Comparison of ENCODE assay signal across 24 cellular contexts in genomic region chr5:134456825-134457224, GRCh38.
"Had no signal": no experiment of that assay in that cellular context is flagged by ENCODE, and none has a peak within 500 bp of the region (broad histone marks: within the 10 kb centered on the region; RNA-seq: fewer than 3 reads in every experiment).

No MANE protein-coding gene starts in this region.

- DNase-seq: dermis blood vessel endothelial cell; dorsolateral prefrontal cortex; effector CD4-positive, alpha-beta T cell; effector memory CD4-positive, alpha-beta T cell; foreskin keratinocyte; glutamatergic neuron; head of caudate nucleus; heart right ventricle; hippocampal formation; left cardiac atrium; left lung; left ventricle myocardium superior; lower lobe of right lung; mesenchymal stem cell; mucosa of descending colon; naive B cell had no signal

- H3K27ac ChIP-seq: coronary artery, dorsolateral prefrontal cortex, esophagus muscularis mucosa, foreskin keratinocyte, gastroesophageal sphincter, heart right ventricle, left lung, lower lobe of right lung had no signal

- H3K27me3 ChIP-seq: dorsolateral prefrontal cortex, esophagus muscularis mucosa, foreskin keratinocyte, gastroesophageal sphincter, heart right ventricle, left lung had no signal

- H3K4me3 ChIP-seq: coronary artery, dorsolateral prefrontal cortex, esophagus muscularis mucosa, gastroesophageal sphincter, heart right ventricle, left lung, lower lobe of right lung, mucosa of descending colon had no signal

- H3K4me1 ChIP-seq: lower lobe of right lung had no signal

- ATAC-seq: foreskin keratinocyte, gastroesophageal sphincter, heart right ventricle, left cardiac atrium, left lung, left ventricle myocardium superior, lower lobe of right lung, mucosa of descending colon had no signal

- FAIRE-seq: colon, endothelial cell of umbilical vein, frontal cortex, islet of Langerhans, keratinocyte had no signal

- H3K36me3 ChIP-seq: esophagus muscularis mucosa, gastroesophageal sphincter, heart right ventricle, left lung, lower lobe of right lung had no signal

- H3K9me3 ChIP-seq: esophagus muscularis mucosa, gastroesophageal sphincter, heart right ventricle, left lung, lower lobe of right lung, mucosa of descending colon had no signal
